32 cellular contexts compared by ENCODE assay signal in genomic region chr18:37489998-37490397, GRCh38.
"Had no signal": no experiment of that assay in that cellular context is flagged by ENCODE, and none has a peak within 500 bp of the region (broad histone marks: within the 10 kb centered on the region; RNA-seq: fewer than 3 reads in every experiment).

No MANE protein-coding gene starts in this region.

- DNase-seq: activated CD4-positive, alpha-beta T cell treated with anti-CD3 and anti-CD28 coated beads for 1 hour; activated CD4-positive, alpha-beta T cell treated with anti-CD3 and anti-CD28 coated beads for 48 hours; activated CD4-positive, alpha-beta T cell treated with anti-CD3 and anti-CD28 coated beads, Interleukin-2, amount 50 U/mL, for 4 hours; activated CD4-positive, CD25-positive, alpha-beta regulatory T cell; activated CD8-positive, alpha-beta T cell treated with anti-CD3 and anti-CD28 coated beads, Interleukin-2, amount 10 ng/mL, durations not matched to agents 7 days and 5 days; activated gamma-delta T cell; activated naive CD4-positive, alpha-beta T cell treated with Interleukin-2 at 50 U/mL for 16 hours; activated naive CD8-positive, alpha-beta T cell treated with anti-CD3 and anti-CD28 coated beads, Interleukin-2, amount 10 ng/mL, durations not matched to agents 7 days and 5 days; activated T-cell treated with anti-CD3 and anti-CD28 coated beads, Interleukin-2, amount 50 U/mL, for 24 hours; amygdala; Kasumi-1; KG1; MG63; NCI-H1048; NCI-H1105 treated with DMSO at 0.1 percent for 48 hours; NCI-H1436 treated with DMSO at 0.1 percent for 48 hours; NCI-H1930; NCI-H2081 treated with DMSO at 0.1 percent for 48 hours; NCI-H226; NCI-H446 treated with DMSO at 0.1 percent for 48 hours; OCI-M1; Right ventricle myocardium superior; SW 1271; T-helper 1 cell; T-helper 2 cell; T-helper 9 cell had no signal

- H3K9me3 ChIP-seq: ascending aorta, MG63 had no signal

- H3K36me3 Mint-ChIP-seq: activated naive CD4-positive, alpha-beta T cell treated with anti-CD3 and anti-CD28 coated beads, Interleukin-2, amount 50 U/mL, for 24 hours; activated naive CD8-positive, alpha-beta T cell treated with anti-CD3 and anti-CD28 coated beads, Interleukin-2, amount 10 ng/mL, durations not matched to agents 7 days and 5 days had no signal

- H3K4me3 Mint-ChIP-seq: activated CD8-positive, alpha-beta T cell treated with anti-CD3 and anti-CD28 coated beads, Interleukin-2, amount 10 ng/mL, durations not matched to agents 7 days and 5 days; activated naive CD4-positive, alpha-beta T cell treated with anti-CD3 and anti-CD28 coated beads, Interleukin-2, amount 50 U/mL, for 24 hours; activated naive CD8-positive, alpha-beta T cell treated with anti-CD3 and anti-CD28 coated beads, Interleukin-2, amount 10 ng/mL, durations not matched to agents 7 days and 5 days; activated T-cell treated with anti-CD3 and anti-CD28 coated beads, Interleukin-2, amount 50 U/mL, for 24 hours; central memory CD8-positive, alpha-beta T cell had no signal

- H3K9me3 Mint-ChIP-seq: activated naive CD4-positive, alpha-beta T cell treated with anti-CD3 and anti-CD28 coated beads, Interleukin-2, amount 50 U/mL, for 24 hours; activated naive CD8-positive, alpha-beta T cell treated with anti-CD3 and anti-CD28 coated beads, Interleukin-2, amount 10 ng/mL, durations not matched to agents 7 days and 5 days; activated T-cell treated with anti-CD3 and anti-CD28 coated beads, Interleukin-2, amount 50 U/mL, for 24 hours; activated T-helper 2 cell treated with anti-CD3 and anti-CD28 coated beads, Interferon-gamma antibody, Interleukin-2, Interleukin-4, amounts not matched to agents 10 μg/mL and 5 μg/mL and 100 μg/mL, durations not matched to agents 14 hours and 24 hours and 36 hours; central memory CD8-positive, alpha-beta T cell had no signal

- H3K27me3 ChIP-seq: ascending aorta, MG63 had no signal

- H3K27ac ChIP-seq: ascending aorta, cardiac muscle cell, VCaP had no signal

- H3K36me3 ChIP-seq: ascending aorta, cardiac muscle cell, MG63 had no signal

- H3K4me3 ChIP-seq: ascending aorta, cardiac muscle cell, MG63 had no signal

- H3K27ac Mint-ChIP-seq: activated CD8-positive, alpha-beta T cell treated with anti-CD3 and anti-CD28 coated beads, Interleukin-2, amount 10 ng/mL, durations not matched to agents 7 days and 5 days; activated naive CD4-positive, alpha-beta T cell treated with anti-CD3 and anti-CD28 coated beads, Interleukin-2, amount 50 U/mL, for 24 hours; activated naive CD8-positive, alpha-beta T cell treated with anti-CD3 and anti-CD28 coated beads, Interleukin-2, amount 10 ng/mL, durations not matched to agents 7 days and 5 days; activated T-cell treated with anti-CD3 and anti-CD28 coated beads, Interleukin-2, amount 50 U/mL, for 24 hours; activated T-helper 2 cell treated with anti-CD3 and anti-CD28 coated beads, Interferon-gamma antibody, Interleukin-2, Interleukin-4, amounts not matched to agents 10 μg/mL and 5 μg/mL and 100 μg/mL, durations not matched to agents 14 hours and 24 hours and 36 hours had no signal

- H3K4me1 ChIP-seq: ascending aorta had no signal
